ENCODE assay signal across 1 cellular context in genomic region chr3:32002536-32003368, GRCh38.
TF ChIP-seq lines count a peak whose summit lies in the region.

No MANE protein-coding gene starts in this region.

TF ChIP-seq in WTC11, 78 proteins besides CTCF, POLR2A, EP300 and RAD21 (continued from another document):
- TF ChIP-seq, protein P1, sequence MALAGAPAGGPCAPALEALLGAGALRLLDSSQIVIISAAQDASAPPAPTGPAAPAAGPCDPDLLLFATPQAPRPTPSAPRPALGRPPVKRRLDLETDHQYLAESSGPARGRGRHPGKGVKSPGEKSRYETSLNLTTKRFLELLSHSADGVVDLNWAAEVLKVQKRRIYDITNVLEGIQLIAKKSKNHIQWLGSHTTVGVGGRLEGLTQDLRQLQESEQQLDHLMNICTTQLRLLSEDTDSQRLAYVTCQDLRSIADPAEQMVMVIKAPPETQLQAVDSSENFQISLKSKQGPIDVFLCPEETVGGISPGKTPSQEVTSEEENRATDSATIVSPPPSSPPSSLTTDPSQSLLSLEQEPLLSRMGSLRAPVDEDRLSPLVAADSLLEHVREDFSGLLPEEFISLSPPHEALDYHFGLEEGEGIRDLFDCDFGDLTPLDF (CRISPR knock-in tag; IDR thresholded peaks at IDR 0.05) = no peak
- TF ChIP-seq EMX1 (CRISPR knock-in tag; IDR thresholded peaks at IDR 0.05) (no peak), GRHL2 (CRISPR knock-in tag; IDR thresholded peaks at IDR 0.05; ENCODE audit: insufficient replicate concordance, severe bottlenecking) (no peak), CBFB (CRISPR knock-in tag; IDR thresholded peaks at IDR 0.05; ENCODE audit: low read depth) (no peak), NFYB (CRISPR knock-in tag; conservative IDR thresholded peaks at IDR 0.05; ENCODE audit: low read depth) (no peak), ZNF423 (CRISPR knock-in tag; IDR thresholded peaks at IDR 0.05) (no peak), ETV6 (CRISPR knock-in tag; IDR thresholded peaks at IDR 0.05) (no peak), MAX (CRISPR knock-in tag; IDR thresholded peaks at IDR 0.05) (no peak)
- TF ChIP-seq, protein P2, sequence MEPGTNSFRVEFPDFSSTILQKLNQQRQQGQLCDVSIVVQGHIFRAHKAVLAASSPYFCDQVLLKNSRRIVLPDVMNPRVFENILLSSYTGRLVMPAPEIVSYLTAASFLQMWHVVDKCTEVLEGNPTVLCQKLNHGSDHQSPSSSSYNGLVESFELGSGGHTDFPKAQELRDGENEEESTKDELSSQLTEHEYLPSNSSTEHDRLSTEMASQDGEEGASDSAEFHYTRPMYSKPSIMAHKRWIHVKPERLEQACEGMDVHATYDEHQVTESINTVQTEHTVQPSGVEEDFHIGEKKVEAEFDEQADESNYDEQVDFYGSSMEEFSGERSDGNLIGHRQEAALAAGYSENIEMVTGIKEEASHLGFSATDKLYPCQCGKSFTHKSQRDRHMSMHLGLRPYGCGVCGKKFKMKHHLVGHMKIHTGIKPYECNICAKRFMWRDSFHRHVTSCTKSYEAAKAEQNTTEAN (CRISPR knock-in tag; IDR thresholded peaks at IDR 0.05) = no peak
